ENCODE assay signal across 9 cellular contexts in the genomic region with DNA sequence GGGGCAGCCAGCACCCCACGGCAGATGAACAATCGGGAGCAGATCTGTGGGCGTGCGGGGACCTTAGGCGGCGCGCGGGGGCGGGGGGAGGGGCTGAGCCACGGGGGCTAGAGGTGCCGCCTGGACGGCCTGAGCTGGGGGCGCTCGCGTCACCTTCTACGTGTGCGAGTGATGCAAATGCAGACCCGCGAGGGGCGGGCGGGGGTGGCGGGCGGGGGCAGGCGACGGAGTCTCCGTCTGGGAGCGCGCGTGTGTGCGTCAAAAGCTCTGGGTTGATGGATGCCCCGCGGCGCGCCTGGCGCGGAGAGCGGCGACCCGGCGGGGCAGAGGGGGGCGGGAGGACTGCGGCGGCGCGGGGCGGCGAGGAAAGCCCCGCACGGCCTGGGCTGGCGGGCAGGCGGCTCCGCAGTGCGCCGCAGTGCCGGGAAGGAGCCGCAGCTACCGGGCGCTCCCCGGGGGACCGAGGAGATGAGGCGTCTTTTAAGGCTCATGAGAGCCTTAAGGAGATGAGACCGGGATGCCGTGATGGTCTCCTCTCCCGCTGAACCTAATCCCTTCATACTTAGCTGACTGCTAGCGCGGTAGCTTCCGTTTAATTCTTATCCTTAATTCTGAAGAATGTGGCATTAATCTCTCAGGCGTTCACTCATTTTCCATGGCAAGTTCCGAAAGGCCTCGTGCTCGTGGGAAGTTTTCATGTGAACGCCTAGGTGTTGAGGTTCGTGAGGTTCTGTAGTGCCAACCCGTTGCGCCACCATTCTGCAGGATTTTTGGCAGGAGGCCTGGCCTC. TPM values are rescaled to one million over a fixed set of nuclear protein-coding genes. Genes with fewer than 3 reads are reported as not detected.
DNase-seq lines count a peak whose midpoint lies in the region; ATAC-seq, FAIRE-seq and TF ChIP-seq lines count a peak whose summit lies in the region.
"Had no signal": no experiment of that assay in that cellular context is flagged by ENCODE, and none has a peak within 500 bp of the region (broad histone marks: within the 10 kb centered on the region; RNA-seq: fewer than 3 reads in every experiment).

No MANE protein-coding gene starts in this region.

- TF ChIP-seq RAD21 in H1 (IDR thresholded peaks at IDR 0.05 in 1 of 2, conservative IDR thresholded peaks at IDR 0.05 in 1 of 2; ENCODE audit: low read depth in 2 of 2, low read length in 2 of 2): no peak

- no peak overlapping the region for H3K27ac ChIP-seq in H1 (ENCODE audit: low read depth, low read length)
- H3K27ac ChIP-seq in spleen: no peak overlapping the region
- H3K27ac ChIP-seq: heart right ventricle had no signal

- H3K79me1 ChIP-seq in H1 (ENCODE audit: low read depth, low read length): no peaks in the 10 kb centered on the region

- peak overlapping the region; percentile 62; the same call in 1 of the 2 replicates for H4K8ac ChIP-seq in H1 (ENCODE audit: extremely low read depth, insufficient read depth, low read length)

- H2AFZ ChIP-seq in H1 (ENCODE audit: low read length): 0 out of 2 replicates have a peak overlapping the region, but pooled peaks have one; percentile 66

- no peaks in the 10 kb centered on the region for H3K36me3 ChIP-seq in H1 (ENCODE audit: control insufficient read depth in 2 of 4, insufficient read depth in 4 of 4, low read length in 3 of 4)
- no peaks in the 10 kb centered on the region for H3K36me3 ChIP-seq in spleen
- no peaks in the 10 kb centered on the region for H3K36me3 ChIP-seq in MG63
- H3K36me3 ChIP-seq: heart right ventricle had no signal

- no peak overlapping the region for H2BK20ac ChIP-seq in H1 (ENCODE audit: low read length)

- H3K27me3 ChIP-seq in H1 (replicated peaks in 1 of 4; ENCODE audit: control insufficient read depth in 3 of 4, extremely low read depth in 1 of 4, insufficient read depth in 3 of 4, low read length in 3 of 4) (peaks cover 30 to 66% (median 54%) of the 10 kb centered on the region in 4 experiments), spleen (replicated peaks in 1 of 7) (peaks cover 0 to 92% (median 59%) of the 10 kb centered on the region in 7 donors), MG63 (peaks cover 61% of the 10 kb centered on the region)

- H3K23ac ChIP-seq in H1 (ENCODE audit: insufficient read length): no peak overlapping the region

- no peak overlapping the region for H3K18ac ChIP-seq in H1 (ENCODE audit: extremely low read depth, low read length)

- no peak overlapping the region for H3K56ac ChIP-seq in H1 (replicated peaks; ENCODE audit: insufficient read length, low read depth, low read length)

- 0 out of 2 replicates have a peak overlapping the region, but pooled peaks have one; percentile 33 for H2BK12ac ChIP-seq in H1 (ENCODE audit: low read depth, low read length)

- no peaks in the 10 kb centered on the region for H3K9me3 Mint-ChIP-seq in T-helper 2 cell treated with Interferon-gamma antibody and Interleukin-4, amounts not matched to agents 5 μg/mL and 100 μg/mL, for 36 hours

- no peak overlapping the region for H3K4ac ChIP-seq in H1 (replicated peaks; ENCODE audit: insufficient read length, low read depth, low read length)

- H3K4me1 ChIP-seq in H1 (replicated peaks in 1 of 4; ENCODE audit: control insufficient read depth in 3 of 4, insufficient read depth in 4 of 4, low read length in 3 of 4) (peaks cover 0 to 10% (median 6%) of the 10 kb centered on the region in 4 experiments; a peak in 6 of 7 replicates), spleen (peaks cover 18 to 40% (median 35%) of the 10 kb centered on the region in 6 donors)

- no peaks in the 10 kb centered on the region for H4K20me1 ChIP-seq in H1 (replicated peaks in 1 of 2; ENCODE audit: control insufficient read depth in 1 of 2, insufficient read depth in 2 of 2, low read length in 2 of 2)

- no peak overlapping the region for H3K9ac ChIP-seq in H1 (replicated peaks in 1 of 4; ENCODE audit: extremely low read depth in 1 of 4, low read depth in 3 of 4, low read length in 3 of 4)

- no peak overlapping the region for H4K5ac ChIP-seq in H1 (ENCODE audit: insufficient read length, low read depth, low read length)

- DNase-seq in NCI-H345 (lab: John Stamatoyannopoulos, UW): peak; percentile 24
- DNase-seq in NCI-H345 treated with DMSO at 0.1 percent for 48 hours (lab: John Stamatoyannopoulos, UW; ENCODE audit: unreplicated experiment): no peak
- DNase-seq in T-helper 2 cell treated with Interferon-gamma antibody and Interleukin-4, amounts not matched to agents 5 μg/mL and 100 μg/mL, for 36 hours (ENCODE audit: low spot score): no peak
- peak in 1 of 2 experiments; percentile 62 for DNase-seq in H1 (ENCODE audit: low read depth in 1 of 2, low spot score in 2 of 2)
- DNase-seq in spleen: peak; percentile 62
- no peak for DNase-seq in MG63
- DNase-seq: heart right ventricle had no signal

- ATAC-seq in HG03159 (IDR thresholded peaks at IDR 0.05; ENCODE audit: unreplicated experiment) (no peak), HG03139 (IDR thresholded peaks at IDR 0.05; ENCODE audit: unreplicated experiment) (no peak)

- no peak overlapping the region for H2BK120ac ChIP-seq in H1 (replicated peaks; ENCODE audit: low read depth, low read length)

- H2AK5ac ChIP-seq in H1 (ENCODE audit: low read depth, low read length): no peak overlapping the region

- no peaks in the 10 kb centered on the region for H3K79me2 ChIP-seq in H1 (ENCODE audit: control insufficient read depth in 1 of 2, insufficient read depth in 2 of 2, low read length in 2 of 2)

- H3K4me3 ChIP-seq in H1 (ENCODE audit: extremely low read depth in 1 of 4, insufficient read depth in 2 of 4, low read depth in 3 of 4, low read length in 4 of 4) (peak overlapping the region; percentile 49 to 74 (median 56)), spleen (peak overlapping the region in 6 of 8 donors; percentile 19 to 63 (median 34)), MG63 (no peak overlapping the region)

- peak overlapping the region; percentile 75 for H3K4me3 Mint-ChIP-seq in T-helper 2 cell treated with Interferon-gamma antibody and Interleukin-4, amounts not matched to agents 5 μg/mL and 100 μg/mL, for 36 hours

- H3K14ac ChIP-seq in H1 (ENCODE audit: insufficient read length): no peak overlapping the region

- no peak for TF ChIP-seq CTCF in H1 (IDR thresholded peaks at IDR 0.05; ENCODE audit: control extremely low read depth in 1 of 3, insufficient read depth in 1 of 3, low read depth in 1 of 3, low read length in 3 of 3)
- no peak for TF ChIP-seq CTCF in spleen (IDR thresholded peaks at IDR 0.05 in 8 of 11, conservative IDR thresholded peaks at IDR 0.05 in 3 of 11)

- peaks cover 12% of the 10 kb centered on the region for H3K4me1 Mint-ChIP-seq in T-helper 2 cell treated with Interferon-gamma antibody and Interleukin-4, amounts not matched to agents 5 μg/mL and 100 μg/mL, for 36 hours (ENCODE audit: low read depth)

- no peak for TF ChIP-seq EP300 in H1 (IDR thresholded peaks at IDR 0.05; ENCODE audit: borderline replicate concordance in 1 of 2, low read depth in 2 of 2, low read length in 2 of 2)

- intact Hi-C loops in spleen (cut with DNase I; ENCODE audit: low total_unique reads): no loop called here

- TF ChIP-seq POLR2A in H1 (IDR thresholded peaks at IDR 0.05; ENCODE audit: control extremely low read depth in 1 of 2, low read depth in 2 of 2, low read length in 2 of 2) (no peak), spleen (IDR thresholded peaks at IDR 0.05) (no peak)

- WGBS in H1 (ENCODE audit: extremely low coverage in 1 of 2, insufficient coverage in 1 of 2, insufficient read length in 1 of 2, insufficient replicate concordance in 2 of 2, low coverage in 1 of 2, low lambda C conversion rate in 2 of 2, missing lambda C conversion rate in 1 of 2), 2 experiments: 10% methylated on average over 24 of the region's 75 CpGs; no CpG with 5 or more reads in 1 of the 2 experiments
- 2 to 8% (median 3%) methylated on average over 58 to 75 of the region's 75 CpGs for WGBS in spleen, 5 donors

- H3K9me3 ChIP-seq in H1 (ENCODE audit: insufficient read depth in 2 of 2, low read depth in 1 of 2, low read length in 1 of 2) (no peaks in the 10 kb centered on the region), spleen (peaks cover 0 to 12% (median 0%) of the 10 kb centered on the region in 8 donors), MG63 (no peaks in the 10 kb centered on the region)
- H3K9me3 ChIP-seq: heart right ventricle had no signal

- CTCF ChIA-PET in H1 (lab: Charles Lee; ENCODE audit: partially characterized antibody): interaction anchor here (0.8 to 2.0 kb wide), 9 partner anchors 10 to 349 kb away, joined by 3 to 7 read pairs (median 3); a partner anchor contains a TSS

- H3K23me2 ChIP-seq in H1 (ENCODE audit: low read depth, low read length): peaks cover 26% of the 10 kb centered on the region

- no peak for FAIRE-seq in H1 (lab: Jason Lieb, UNC)

- no peaks in the 10 kb centered on the region for H3K36me3 Mint-ChIP-seq in T-helper 2 cell treated with Interferon-gamma antibody and Interleukin-4, amounts not matched to agents 5 μg/mL and 100 μg/mL, for 36 hours (ENCODE audit: low read depth)

- no peak overlapping the region for H2BK15ac ChIP-seq in H1 (ENCODE audit: low read length)

- H3K27ac Mint-ChIP-seq in T-helper 2 cell treated with Interferon-gamma antibody and Interleukin-4, amounts not matched to agents 5 μg/mL and 100 μg/mL, for 36 hours: no peak overlapping the region

- H4K91ac ChIP-seq in H1 (replicated peaks; ENCODE audit: insufficient read length, low read length): no peak overlapping the region

- no peak overlapping the region for H2BK5ac ChIP-seq in H1 (ENCODE audit: low read depth, low read length)

- POLR2A ChIA-PET in H1 (lab: Charles Lee; ENCODE audit: partially characterized antibody): no interaction called here

- H3K27me3 Mint-ChIP-seq in T-helper 2 cell treated with Interferon-gamma antibody and Interleukin-4, amounts not matched to agents 5 μg/mL and 100 μg/mL, for 36 hours (ENCODE audit: low read depth): peaks cover 73% of the 10 kb centered on the region

- H3K4me2 ChIP-seq in H1 (ENCODE audit: insufficient read depth in 1 of 2, low read depth in 2 of 2, low read length in 2 of 2): peak overlapping the region; percentile 73 to 91

TF ChIP-seq in H1, 55 proteins besides CTCF, POLR2A, EP300 and RAD21 (continues in another document):
- no peak for TF ChIP-seq BRCA1 (IDR thresholded peaks at IDR 0.05; ENCODE audit: low read depth, low read length)
- peak; percentile 49; the same call in 1 of the 2 replicates for TF ChIP-seq CREB1 (IDR thresholded peaks at IDR 0.05)

RNA-seq across cellular contexts. Expression of a gene that starts 1.5 kb away (rescaled TPM):
- 0.08 and 0.24 TPM in 2 replicates for total RNA-seq in H1 (2021; fragmentation: NEBNext Ultra II Directional; extraction: Animal tissue kit (Norgen Biotek cat#: 25700))
- polyA plus RNA-seq in H1 (2011; rRNA removed) (0.05 and 0.08 TPM in 2 replicates), spleen (under 1 TPM; 0.02 to 0.13 (median 0.04) TPM)
- polyA plus RNA-seq in H1 (2011; cell fraction: cytosol; rRNA removed): 0.06 TPM
- polyA plus RNA-seq in H1 (2011; cell fraction: nucleus; rRNA removed): 0.10 TPM
- polyA plus RNA-seq in H1 (2012, experiment 1 of 2): 0.04 to 0.12 TPM (median 0.07 TPM) in 4 replicates
- not detected for polyA plus RNA-seq in H1 (2012, experiment 2 of 2)
- polyA plus RNA-seq in H1 (2013, experiment 1 of 2): 0.06 TPM
- 0.06 TPM for polyA plus RNA-seq in H1 (2013, experiment 2 of 2)
- polyA minus RNA-seq in H1 (2011; rRNA and poly(A)+ RNA removed): 0.22 and 0.24 TPM in 2 replicates
- not detected for polyA minus RNA-seq in H1 (2011; cell fraction: cytosol; rRNA and poly(A)+ RNA removed)
- polyA minus RNA-seq in H1 (2011; cell fraction: nucleus; rRNA and poly(A)+ RNA removed): 0.80 TPM
- total RNA-seq in spleen: under 1 TPM; 0.06 to 0.43 (median 0.14) TPM
- not detected in 2 replicates for total RNA-seq in MG63 (2014; rRNA removed; shearing (Covaris generic); ENCODE audit: low replicate concordance)

Comparison
In these comparisons a context has a peak if more than half of its experiments do, and no peak if none do; other contexts are left out.
1. DNase-seq: peak in NCI-H345 (single experiment) and spleen (single experiment); none in NCI-H345 treated with DMSO at 0.1 percent for 48 hours (single experiment), T-helper 2 cell treated with Interferon-gamma antibody and Interleukin-4, amounts not matched to agents 5 μg/mL and 100 μg/mL, for 36 hours (single experiment) and MG63 (single experiment).